Comparison of ENCODE assay signal across 9 cellular contexts in the genomic region with DNA sequence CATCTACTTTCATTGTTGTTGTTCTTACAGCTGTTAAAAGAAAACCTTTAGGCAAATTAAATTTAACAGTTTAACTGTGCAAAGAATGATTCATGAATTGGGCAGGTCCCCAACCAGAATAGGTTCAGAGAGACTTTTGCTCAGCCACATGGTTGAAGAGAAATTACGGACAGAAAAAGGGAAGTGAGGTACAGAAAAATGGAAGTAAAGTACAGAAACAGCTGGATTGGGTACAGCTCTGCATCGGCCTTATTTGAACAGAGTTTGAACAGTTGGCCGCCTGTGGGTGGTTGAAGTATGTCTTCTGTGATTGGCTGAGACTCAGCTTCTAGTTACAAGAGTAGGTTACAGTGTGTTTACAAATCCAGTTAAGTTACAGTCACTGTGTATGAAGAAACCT.
A peak's percentile ranks its signal among the peaks of the same experiment; 100 is the strongest.
DNase-seq lines count a peak whose midpoint lies in the region; ATAC-seq and TF ChIP-seq lines count a peak whose summit lies in the region.
"Had no signal": no experiment of that assay in that cellular context is flagged by ENCODE, and none has a peak within 500 bp of the region (broad histone marks: within the 10 kb centered on the region; RNA-seq: fewer than 3 reads in every experiment).

No MANE protein-coding gene starts in this region.

- H3K36me3 ChIP-seq in mammary epithelial cell (ENCODE audit: insufficient read depth, low read length), result no peaks in the 10 kb centered on the region
- no peaks in the 10 kb centered on the region for H3K36me3 ChIP-seq in breast epithelium
- no peaks in the 10 kb centered on the region for H3K36me3 ChIP-seq in colonic mucosa
- H3K36me3 ChIP-seq: BLaER1 treated with 17β-estradiol and CSF1 and Interleukin-3, amounts not matched to agents 10 nM and 100 nM had no signal

- H4K20me1 ChIP-seq in mammary epithelial cell (ENCODE audit: insufficient read depth, low read length), result no peaks in the 10 kb centered on the region
- H4K20me1 ChIP-seq: BLaER1 treated with 17β-estradiol and CSF1 and Interleukin-3, amounts not matched to agents 10 nM and 100 nM had no signal

- ATAC-seq in HG03460 (IDR thresholded peaks at IDR 0.05; ENCODE audit: unreplicated experiment), result peak; percentile 85
- peak; percentile 97 to 99 for ATAC-seq in stimulated activated naive B cell treated with anti-CD40 and anti-IgM and Interleukin-4, amounts not matched to agents 10 μg/mL and 1 μg/mL and 100 μg/mL, for 72 hours (replicated peaks)

- H3K4me3 ChIP-seq in mammary epithelial cell (replicated peaks in 1 of 3; ENCODE audit: insufficient read depth in 1 of 3, low read depth in 2 of 3, low read length in 3 of 3) (no peak overlapping the region), breast epithelium (no peak overlapping the region), colonic mucosa (no peak overlapping the region)
- H3K4me3 ChIP-seq: BLaER1 treated with 17β-estradiol and CSF1 and Interleukin-3, amounts not matched to agents 10 nM and 100 nM had no signal

- H3K27ac ChIP-seq in mammary epithelial cell (ENCODE audit: insufficient read depth, low read depth, low read length) (no peak overlapping the region), breast epithelium (no peak overlapping the region), colonic mucosa (peak overlapping the region; percentile 11)

- H3K27me3 ChIP-seq in mammary epithelial cell (ENCODE audit: insufficient read depth, low read length) (no peaks in the 10 kb centered on the region), breast epithelium (no peaks in the 10 kb centered on the region), colonic mucosa (no peaks in the 10 kb centered on the region)
- H3K27me3 ChIP-seq: BLaER1 treated with 17β-estradiol and CSF1 and Interleukin-3, amounts not matched to agents 10 nM and 100 nM had no signal

- H3K9me3 ChIP-seq in mammary epithelial cell (replicated peaks; ENCODE audit: insufficient read depth, low read length) (no peaks in the 10 kb centered on the region), breast epithelium (no peaks in the 10 kb centered on the region), colonic mucosa (no peaks in the 10 kb centered on the region)

- DNase-seq in mammary epithelial cell (no peak), breast epithelium (ENCODE audit: low spot score in 2 of 2) (no peak), colonic mucosa (no peak), NCI-H1694 (lab: John Stamatoyannopoulos, UW) (no peak), GF-D8 (lab: John Stamatoyannopoulos, UW) (no peak)
- DNase-seq in stimulated activated naive B cell treated with anti-CD40 and anti-IgM and Interleukin-4, amounts not matched to agents 10 μg/mL and 1 μg/mL and 100 μg/mL, for 72 hours, result peak; percentile 46
- DNase-seq in activated CD4-positive, alpha-beta T cell treated with anti-CD3 and anti-CD28 coated beads, Interleukin-2, amount 10 ng/mL, durations not matched to agents 7 days and 5 days, result no peak

- H3K4me3 Mint-ChIP-seq in stimulated activated naive B cell treated with anti-CD40 and anti-IgM and Interleukin-4, amounts not matched to agents 10 μg/mL and 1 μg/mL and 100 μg/mL, for 72 hours, result no peak overlapping the region
- no peak overlapping the region for H3K4me3 Mint-ChIP-seq in activated CD4-positive, alpha-beta T cell treated with anti-CD3 and anti-CD28 coated beads, Interleukin-2, amount 10 ng/mL, durations not matched to agents 7 days and 5 days

- dilution Hi-C loops in mammary epithelial cell (cut with HindIII; ENCODE audit: low sequenced_read_pairs), result no loop called here

- in situ Hi-C loops in mammary epithelial cell (cut with MboI; ENCODE audit: low sequenced_read_pairs in 2 of 2), result no loop called here

- CTCF ChIA-PET in mammary epithelial cell (lab: Charles Lee; ENCODE audit: low non-redundant PET), result no interaction called here
- CTCF ChIA-PET in activated CD4-positive, alpha-beta T cell treated with anti-CD3 and anti-CD28 coated beads, Interleukin-2, amount 10 ng/mL, durations not matched to agents 7 days and 5 days (lab: Charles Lee), result interaction anchor here (0.6 kb wide), 1 partner anchor 16 kb away, joined by 4 read pairs; no protein-coding TSS in a partner anchor

- no TSS peak for BruUV-seq in mammary epithelial cell (replicated peaks; lab: Mats Ljungman, UMichigan)

- peaks cover 6 to 16% of the 10 kb centered on the region in 2 donors for H3K36me3 Mint-ChIP-seq in stimulated activated naive B cell treated with anti-CD40 and anti-IgM and Interleukin-4, amounts not matched to agents 10 μg/mL and 1 μg/mL and 100 μg/mL, for 72 hours
- no peaks in the 10 kb centered on the region for H3K36me3 Mint-ChIP-seq in activated CD4-positive, alpha-beta T cell treated with anti-CD3 and anti-CD28 coated beads, Interleukin-2, amount 10 ng/mL, durations not matched to agents 7 days and 5 days (ENCODE audit: low read depth)

- peaks cover 3 to 5% of the 10 kb centered on the region in 2 donors for H3K9me3 Mint-ChIP-seq in stimulated activated naive B cell treated with anti-CD40 and anti-IgM and Interleukin-4, amounts not matched to agents 10 μg/mL and 1 μg/mL and 100 μg/mL, for 72 hours
- no peaks in the 10 kb centered on the region for H3K9me3 Mint-ChIP-seq in activated CD4-positive, alpha-beta T cell treated with anti-CD3 and anti-CD28 coated beads, Interleukin-2, amount 10 ng/mL, durations not matched to agents 7 days and 5 days

- H3K4me1 ChIP-seq in mammary epithelial cell (ENCODE audit: insufficient read depth, low read length) (peaks cover 9% of the 10 kb centered on the region), breast epithelium (no peaks in the 10 kb centered on the region), colonic mucosa (no peaks in the 10 kb centered on the region)

- H3K27ac Mint-ChIP-seq in stimulated activated naive B cell treated with anti-CD40 and anti-IgM and Interleukin-4, amounts not matched to agents 10 μg/mL and 1 μg/mL and 100 μg/mL, for 72 hours, result peak overlapping the region; percentile 65
- no peak overlapping the region for H3K27ac Mint-ChIP-seq in activated CD4-positive, alpha-beta T cell treated with anti-CD3 and anti-CD28 coated beads, Interleukin-2, amount 10 ng/mL, durations not matched to agents 7 days and 5 days

- WGBS in mammary epithelial cell (ENCODE audit: low coverage, missing lambda C conversion rate), result 67% methylated on average over 3 of the region's 3 CpGs

- H3K9ac ChIP-seq in mammary epithelial cell (ENCODE audit: insufficient read depth, low read length) (no peak overlapping the region), colonic mucosa (ENCODE audit: low read depth in 2 of 2, low read length in 2 of 2) (no peak overlapping the region)

- H3K79me2 ChIP-seq in mammary epithelial cell (ENCODE audit: insufficient read depth, low read length), result no peaks in the 10 kb centered on the region

- TF ChIP-seq CTCF in mammary epithelial cell (conservative IDR thresholded peaks at IDR 0.05 in 1 of 2, IDR thresholded peaks at IDR 0.05 in 1 of 2; ENCODE audit: extremely low read depth in 1 of 2, insufficient read depth in 1 of 2, low read depth in 1 of 2, low read length in 2 of 2) (no peak), breast epithelium (IDR thresholded peaks at IDR 0.05) (no peak), colonic mucosa (IDR thresholded peaks at IDR 0.05) (no peak)

- POLR2A ChIA-PET in activated CD4-positive, alpha-beta T cell treated with anti-CD3 and anti-CD28 coated beads, Interleukin-2, amount 10 ng/mL, durations not matched to agents 7 days and 5 days (lab: Charles Lee), result no interaction called here

- peak overlapping the region; percentile 28 for H2AFZ ChIP-seq in mammary epithelial cell (ENCODE audit: low read depth, low read length)

- no peak overlapping the region for H3K4me2 ChIP-seq in mammary epithelial cell (ENCODE audit: insufficient read depth, low read depth, low read length)

- TF ChIP-seq POLR2A in breast epithelium (IDR thresholded peaks at IDR 0.05), result no peak

- H3K4me1 Mint-ChIP-seq in stimulated activated naive B cell treated with anti-CD40 and anti-IgM and Interleukin-4, amounts not matched to agents 10 μg/mL and 1 μg/mL and 100 μg/mL, for 72 hours, result peaks cover 7 to 14% of the 10 kb centered on the region in 2 donors
- no peaks in the 10 kb centered on the region for H3K4me1 Mint-ChIP-seq in activated CD4-positive, alpha-beta T cell treated with anti-CD3 and anti-CD28 coated beads, Interleukin-2, amount 10 ng/mL, durations not matched to agents 7 days and 5 days

- H3K27me3 Mint-ChIP-seq in stimulated activated naive B cell treated with anti-CD40 and anti-IgM and Interleukin-4, amounts not matched to agents 10 μg/mL and 1 μg/mL and 100 μg/mL, for 72 hours, result no peaks in the 10 kb centered on the region
- no peaks in the 10 kb centered on the region for H3K27me3 Mint-ChIP-seq in activated CD4-positive, alpha-beta T cell treated with anti-CD3 and anti-CD28 coated beads, Interleukin-2, amount 10 ng/mL, durations not matched to agents 7 days and 5 days

- intact Hi-C loops in mammary epithelial cell (cut with micrococcal nuclease) (loop anchor here (10.0 kb wide), 1 partner anchor 212 kb away; the partner anchor contains the start of gene FGGY), breast epithelium (cut with DNase I; ENCODE audit: low total_unique reads) (no loop called here), colonic mucosa (cut with DNase I) (no loop called here)
